15 cellular contexts compared by ENCODE assay signal in the genomic region with DNA sequence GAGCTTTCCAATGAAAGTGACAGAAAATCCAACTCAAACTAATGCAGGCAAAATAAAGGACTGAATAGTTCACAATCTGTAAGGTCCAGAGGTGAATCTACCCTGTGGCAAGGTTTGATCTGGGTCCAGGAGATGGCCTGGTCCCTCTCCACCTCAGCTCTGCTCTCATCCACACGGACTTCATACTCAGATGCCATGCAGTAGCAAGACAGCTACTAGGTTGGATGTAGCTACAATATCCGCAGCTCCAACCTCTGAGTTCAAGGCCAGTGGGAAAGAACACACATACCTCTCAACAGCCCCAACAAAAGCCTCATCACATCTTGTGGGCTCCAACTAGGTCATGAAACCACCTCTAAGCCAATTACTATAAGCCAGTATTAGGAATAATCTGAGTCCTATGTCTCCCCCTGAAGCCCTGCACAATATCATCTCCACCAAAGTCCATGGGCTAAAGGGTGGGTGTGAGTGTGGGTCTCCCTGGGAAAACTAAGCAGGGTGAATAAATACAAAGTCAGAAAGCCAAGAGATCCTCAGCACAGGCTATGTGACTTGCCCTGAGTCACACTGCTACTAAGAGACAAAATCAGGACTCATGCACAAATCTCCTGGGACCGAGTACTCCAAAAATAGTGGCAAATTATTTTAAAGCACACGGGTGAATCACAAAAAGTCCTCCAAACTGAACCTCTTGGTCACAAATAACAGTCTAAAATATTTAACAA.
DNase-seq lines count a peak whose midpoint lies in the region; ATAC-seq and TF ChIP-seq lines count a peak whose summit lies in the region.
"Had no signal": no experiment of that assay in that cellular context is flagged by ENCODE, and none has a peak within 500 bp of the region (broad histone marks: within the 10 kb centered on the region; RNA-seq: fewer than 3 reads in every experiment).

No MANE protein-coding gene starts in this region.

- no peaks in the 10 kb centered on the region for H3K9me3 ChIP-seq in skeletal muscle tissue (ENCODE audit: control insufficient read depth in 3 of 3, low read length in 3 of 3)
- H3K9me3 ChIP-seq: MG63, upper lobe of right lung had no signal

- peak overlapping the region; percentile 50 for H3K4me3 ChIP-seq in coronary artery
- no peak overlapping the region for H3K4me3 ChIP-seq in skeletal muscle tissue (ENCODE audit: low read length in 3 of 3)
- H3K4me3 ChIP-seq: MG63, upper lobe of right lung had no signal

- no peaks in the 10 kb centered on the region for H3K36me3 ChIP-seq in skeletal muscle tissue (ENCODE audit: control insufficient read depth in 3 of 3, insufficient read depth in 3 of 3, low read length in 3 of 3)
- H3K36me3 ChIP-seq: MG63, upper lobe of right lung had no signal

- no peaks in the 10 kb centered on the region for H3K27me3 ChIP-seq in skeletal muscle tissue (ENCODE audit: control insufficient read depth in 3 of 3, insufficient read depth in 3 of 3, low read length in 3 of 3)
- H3K27me3 ChIP-seq: MG63, upper lobe of right lung had no signal

- no peak overlapping the region for H3K9ac ChIP-seq in skeletal muscle tissue (ENCODE audit: low read depth in 1 of 3, low read length in 3 of 3)

- no peak for TF ChIP-seq CTCF in coronary artery (IDR thresholded peaks at IDR 0.05)

- peaks cover 3 to 17% (median 10%) of the 10 kb centered on the region in 3 donors for H3K4me1 ChIP-seq in skeletal muscle tissue (ENCODE audit: control insufficient read depth in 3 of 3, insufficient read depth in 3 of 3, low read length in 3 of 3)

- intact Hi-C loops in posterior cingulate gyrus (cut with DNase I) = no loop called here

- H3K27ac ChIP-seq in coronary artery (peak overlapping the region; percentile 75 to 84), skeletal muscle tissue (ENCODE audit: low read depth, low read length) (peak overlapping the region; percentile 38)
- H3K27ac ChIP-seq: HL-60, upper lobe of right lung had no signal

- ATAC-seq in GM19372 (IDR thresholded peaks at IDR 0.05; ENCODE audit: low read depth, unreplicated experiment) = peak; percentile 29
- ATAC-seq in HG03280 (IDR thresholded peaks at IDR 0.05; ENCODE audit: unreplicated experiment) = peak; percentile 20
- no peak for ATAC-seq in GM18498 (IDR thresholded peaks at IDR 0.05; ENCODE audit: unreplicated experiment)
- ATAC-seq: T-cell, upper lobe of right lung had no signal

- DNase-seq in coronary artery (ENCODE audit: low spot score) (no peak), NCI-H526 treated with DMSO at 0.1 percent for 48 hours (lab: John Stamatoyannopoulos, UW) (no peak), posterior cingulate gyrus (no peak), pons (ENCODE audit: low spot score) (no peak)
- DNase-seq: anterior cingulate cortex; CD8-positive, alpha-beta memory T cell; MG63; NCI-H748 treated with DMSO at 0.1 percent for 48 hours; T-cell; upper lobe of right lung had no signal
